ENCODE assay signal across 8 cellular contexts in genomic region chr17:5031365-5032082, GRCh38. TPM values are rescaled to one million over a fixed set of nuclear protein-coding genes. Genes with fewer than 3 reads are reported as not detected.
DNase-seq lines count a peak whose midpoint lies in the region; ATAC-seq and TF ChIP-seq lines count a peak whose summit lies in the region.

No MANE protein-coding gene starts in this region.

- DNase-seq in CD8-positive, alpha-beta T cell, result peak; percentile 71 to 90 (median 83)
- DNase-seq in NB4 (ENCODE audit: low read depth) (peak; percentile 84), T-helper 2 cell (peak; percentile 49 to 86 (median 71)), anterior cingulate cortex (lab: John Stamatoyannopoulos, UW) (peak in 57 of 58 donors; percentile 8 to 81 (median 60)), hepatic stellate cell (ENCODE audit: low spot score) (peak; percentile 81), pulmonary artery endothelial cell (ENCODE audit: low read depth, low spot score) (peak; percentile 17)

- H3K4me1 Mint-ChIP-seq in CD8-positive, alpha-beta T cell (ENCODE audit: low read depth), result peaks cover 14% of the 10 kb centered on the region

- POLR2A ChIA-PET in CD8-positive, alpha-beta T cell (lab: Charles Lee), result interaction anchor here (1.1 to 1.9 kb wide), 3 partner anchors 14 to 64 kb away, joined by 3 to 14 read pairs (median 4); partner anchors contain the start of gene SPAG7

- no peaks in the 10 kb centered on the region for H3K36me3 Mint-ChIP-seq in CD8-positive, alpha-beta T cell

- 3% methylated on average over 48 of the region's 48 CpGs for WGBS in urinary bladder

- no peaks in the 10 kb centered on the region for H3K27me3 ChIP-seq in CD8-positive, alpha-beta T cell (ENCODE audit: insufficient read depth, low read length)

- CTCF ChIA-PET in CD8-positive, alpha-beta T cell (lab: Charles Lee), result interaction anchor here (0.6 to 7.0 kb wide), 19 partner anchors 8 to 306 kb away, joined by 3 to 135 read pairs (median 4); no protein-coding TSS in a partner anchor

- H3K27ac Mint-ChIP-seq in CD8-positive, alpha-beta T cell, result peak overlapping the region; percentile 84

- H3K27me3 Mint-ChIP-seq in CD8-positive, alpha-beta T cell (ENCODE audit: low read depth), result peaks cover 2% of the 10 kb centered on the region

- intact Hi-C loops in CD8-positive, alpha-beta T cell (cut with DNase I, micrococcal nuclease), result loop anchor here (1.0 to 5.0 kb wide), 3 partner anchors 17 to 34 kb away; partner anchors contain the start of genes INCA1 (in 1 of the 2) and KIF1C (in 1 of the 2)

- H3K9me3 ChIP-seq in CD8-positive, alpha-beta T cell (ENCODE audit: low read length), result no peaks in the 10 kb centered on the region

- H3K4me1 ChIP-seq in CD8-positive, alpha-beta T cell (ENCODE audit: insufficient read depth, low read length), result peaks cover 13% of the 10 kb centered on the region
- no peaks in the 10 kb centered on the region for H3K4me1 ChIP-seq in urinary bladder (ENCODE audit: insufficient read depth)

- peak overlapping the region; percentile 83 for H3K4me3 Mint-ChIP-seq in CD8-positive, alpha-beta T cell

- no peaks in the 10 kb centered on the region for H3K9me3 Mint-ChIP-seq in CD8-positive, alpha-beta T cell

- H3K27ac ChIP-seq in CD8-positive, alpha-beta T cell (ENCODE audit: low read depth, low read length), result peak overlapping the region; percentile 26
- H3K27ac ChIP-seq in urinary bladder (ENCODE audit: low read depth), result no peak overlapping the region

- no peak for TF ChIP-seq POLR2A in NB4 (IDR thresholded peaks at IDR 0.05; ENCODE audit: extremely low read depth, insufficient read length)

- ATAC-seq in CD8-positive, alpha-beta T cell, result peak; percentile 87
- ATAC-seq in GM21528 (IDR thresholded peaks at IDR 0.05; ENCODE audit: low FRiP score, unreplicated experiment), result peak; percentile 64

- TF ChIP-seq CTCF in CD8-positive, alpha-beta T cell (IDR thresholded peaks at IDR 0.05), result peak; percentile 71
- TF ChIP-seq CTCF in NB4 (IDR thresholded peaks at IDR 0.05; ENCODE audit: low read depth, low read length), result peak; percentile 48

- H3K36me3 ChIP-seq in CD8-positive, alpha-beta T cell (ENCODE audit: insufficient read depth, low read length), result no peaks in the 10 kb centered on the region
- no peaks in the 10 kb centered on the region for H3K36me3 ChIP-seq in urinary bladder (ENCODE audit: insufficient read depth)

- H3K4me3 ChIP-seq in CD8-positive, alpha-beta T cell (ENCODE audit: low read depth, low read length), result peak overlapping the region; percentile 30
- H3K4me3 ChIP-seq in NB4 (ENCODE audit: low read depth, low read length) (peak overlapping the region; percentile 35), urinary bladder (ENCODE audit: low read depth, low read length) (peak overlapping the region; percentile 44)

RNA-seq across cellular contexts. Expression of gene SLC52A1, which starts 3.7 kb away (rescaled TPM):
- not detected for total RNA-seq in CD8-positive, alpha-beta T cell
- 0.07 TPM in 2 replicates for total RNA-seq in pulmonary artery endothelial cell
- 0.58 TPM for total RNA-seq in urinary bladder
- 0.35 TPM for polyA plus RNA-seq in urinary bladder

RNA-seq across cellular contexts. Expression of gene KIF1C, which starts 33.8 kb away (rescaled TPM):
- 1 to 10 TPM; 7.1 to 7.2 TPM for total RNA-seq in CD8-positive, alpha-beta T cell
- total RNA-seq in pulmonary artery endothelial cell (94.7 and 113 TPM in 2 replicates), urinary bladder (26.9 TPM)
- 89.4 TPM for polyA plus RNA-seq in urinary bladder

RNA-seq across cellular contexts. Expression of gene INCA1, which starts 34.2 kb away (rescaled TPM):
- under 1 TPM in 1 of 2 experiments, not detected in 1; 0.24 TPM for total RNA-seq in CD8-positive, alpha-beta T cell
- 0.13 and 0.28 TPM in 2 replicates for total RNA-seq in pulmonary artery endothelial cell
- total RNA-seq in urinary bladder, result 0.42 TPM
- polyA plus RNA-seq in urinary bladder, result 1.3 TPM

RNA-seq across cellular contexts. Expression of gene CAMTA2, which starts 44.0 kb away (rescaled TPM):
- 10 to 100 TPM; 40.1 to 42.3 TPM for total RNA-seq in CD8-positive, alpha-beta T cell
- total RNA-seq in pulmonary artery endothelial cell, result 4.3 and 4.5 TPM in 2 replicates
- 5.7 TPM for total RNA-seq in urinary bladder
- polyA plus RNA-seq in urinary bladder, result 46.1 TPM

RNA-seq across cellular contexts. Expression of gene ZFP3, which starts 46.7 kb away (rescaled TPM):
- total RNA-seq in CD8-positive, alpha-beta T cell, result 1 to 10 TPM; 2.6 to 2.7 TPM
- total RNA-seq in pulmonary artery endothelial cell (1.1 and 1.9 TPM in 2 replicates), urinary bladder (9.2 TPM)
- 3.9 TPM for polyA plus RNA-seq in urinary bladder

Comparison
In these comparisons a context has a peak if more than half of its experiments do, and no peak if none do; other contexts are left out.
1. DNase-seq: peak in every context shown above with its lines; median percentile 84 in NB4; 83 in CD8-positive, alpha-beta T cell; 81 in hepatic stellate cell; 71 in T-helper 2 cell; 60 in anterior cingulate cortex; 17 in pulmonary artery endothelial cell.